1 cellular context compared by ENCODE assay signal in genomic region chr6:15561447-15562199, GRCh38.
TF ChIP-seq lines count a peak whose summit lies in the region.

No MANE protein-coding gene starts in this region.

TF ChIP-seq in K562, 482 proteins besides CTCF, POLR2A, EP300 and RAD21 (continued from another document and continues in another):
- TF ChIP-seq ID3 (CRISPR knock-in tag; IDR thresholded peaks at IDR 0.05) (no peak), ID3 (tag; IDR thresholded peaks at IDR 0.05) (peak; percentile 79), TCF3 (CRISPR knock-in tag; IDR thresholded peaks at IDR 0.05) (no peak), ATF4 (CRISPR knock-in tag; IDR thresholded peaks at IDR 0.05) (peak; percentile 46; the same call in 1 of the 2 replicates), MGA (IDR thresholded peaks at IDR 0.05) (no peak), ZNF668 (CRISPR knock-in tag; IDR thresholded peaks at IDR 0.05) (peak; percentile 91), GABPB2 (CRISPR knock-in tag; conservative IDR thresholded peaks at IDR 0.05) (no peak), ZNF398 (CRISPR knock-in tag; IDR thresholded peaks at IDR 0.05) (peak; percentile 58; the same call in 1 of the 2 replicates), YY1 (IDR thresholded peaks at IDR 0.05; ENCODE audit: borderline replicate concordance in 1 of 3, control insufficient read depth in 1 of 3, extremely low read depth in 1 of 3, insufficient read depth in 3 of 3, insufficient read length in 1 of 3, insufficient replicate concordance in 2 of 3, low read depth in 1 of 3, low read length in 2 of 3) (no peak), BRCA1 (IDR thresholded peaks at IDR 0.05) (no peak), BRCA1 (CRISPR knock-in tag; IDR thresholded peaks at IDR 0.05) (no peak), VEZF1 (CRISPR knock-in tag; IDR thresholded peaks at IDR 0.05) (0 out of 2 replicates have a peak, but pooled peaks have one; percentile 11), ZNF586 (CRISPR knock-in tag; conservative IDR thresholded peaks at IDR 0.05) (no peak), GATA2 (CRISPR knock-in tag; IDR thresholded peaks at IDR 0.05) (no peak), CREB1 (IDR thresholded peaks at IDR 0.05) (no peak), CREB1 (CRISPR knock-in tag; IDR thresholded peaks at IDR 0.05) (no peak), ZNF3 (CRISPR knock-in tag; IDR thresholded peaks at IDR 0.05) (0 out of 2 replicates have a peak, but pooled peaks have one; percentile 41), HINFP (tag; conservative IDR thresholded peaks at IDR 0.05; ENCODE audit: low read depth) (peak; percentile 58; the same call in 1 of the 2 replicates), HDAC1 (IDR thresholded peaks at IDR 0.05) (no peak), BACH1 (tag; IDR thresholded peaks at IDR 0.05) (0 out of 2 replicates have a peak, but pooled peaks have one; percentile 30), NR1H2 (CRISPR knock-in tag; IDR thresholded peaks at IDR 0.05) (no peak), KLF6 (CRISPR knock-in tag; IDR thresholded peaks at IDR 0.05; ENCODE audit: borderline replicate concordance) (0 out of 2 replicates have a peak, but pooled peaks have one; percentile 76), HIVEP1 (CRISPR knock-in tag; IDR thresholded peaks at IDR 0.05) (0 out of 2 replicates have a peak, but pooled peaks have one; percentile 10), MBD1 (CRISPR knock-in tag; IDR thresholded peaks at IDR 0.05) (peak; percentile 83; the same call in 1 of the 2 replicates), HOMEZ (CRISPR knock-in tag; IDR thresholded peaks at IDR 0.05) (no peak), KDM2B (CRISPR knock-in tag; IDR thresholded peaks at IDR 0.05) (no peak), ZNF778 (CRISPR knock-in tag; IDR thresholded peaks at IDR 0.05) (no peak), RBM15 (IDR thresholded peaks at IDR 0.05; ENCODE audit: insufficient read depth, low read length) (no peak), STAT6 (CRISPR knock-in tag; IDR thresholded peaks at IDR 0.05) (no peak)
